ENCODE assay signal across 29 cellular contexts in genomic region chr3:194851254-194851653, GRCh38.
DNase-seq lines count a peak whose midpoint lies in the region; ATAC-seq and TF ChIP-seq lines count a peak whose summit lies in the region.
"Had no signal": no experiment of that assay in that cellular context is flagged by ENCODE, and none has a peak within 500 bp of the region (broad histone marks: within the 10 kb centered on the region; RNA-seq: fewer than 3 reads in every experiment).

No MANE protein-coding gene starts in this region.

- no peaks in the 10 kb centered on the region for H3K27me3 ChIP-seq in heart right ventricle
- no peaks in the 10 kb centered on the region for H3K27me3 ChIP-seq in spleen (replicated peaks in 1 of 7)
- H3K27me3 ChIP-seq: brain microvascular endothelial cell, esophagus muscularis mucosa, foreskin keratinocyte, heart left ventricle, neural progenitor cell, right atrium auricular region, stomach had no signal

- DNase-seq in heart right ventricle (no peak), left cardiac atrium (no peak), NCI-H2196 treated with DMSO at 0.1 percent for 48 hours (lab: John Stamatoyannopoulos, UW; ENCODE audit: unreplicated experiment) (peak; percentile 89), left lobe of liver (ENCODE audit: low spot score) (peak; percentile 88), spleen (peak; percentile 56), T-helper 17 cell (no peak)
- DNase-seq in activated CD4-positive, CD25-positive, alpha-beta regulatory T cell (lab: John Stamatoyannopoulos, UW): no peak
- DNase-seq: activated CD4-positive, alpha-beta T cell treated with anti-CD3 and anti-CD28 coated beads for 36 hours; activated CD8-positive, alpha-beta T cell treated with anti-CD3 and anti-CD28 coated beads for 36 hours; amygdala; brain microvascular endothelial cell; CD4-positive, alpha-beta T cell; dorsolateral prefrontal cortex; foreskin keratinocyte; KBM-7; mesenchymal stem cell; NCI-H510A treated with DMSO at 0.1 percent for 48 hours; stomach had no signal

- H3K36me3 Mint-ChIP-seq in T-helper 17 cell (ENCODE audit: low read depth): no peaks in the 10 kb centered on the region
- H3K36me3 Mint-ChIP-seq: activated naive CD4-positive, alpha-beta T cell treated with anti-CD3 and anti-CD28 coated beads, Interleukin-2, amount 50 U/mL, for 24 hours; neural progenitor cell had no signal

- H3K27ac Mint-ChIP-seq in T-helper 17 cell: no peak overlapping the region
- H3K27ac Mint-ChIP-seq: activated CD4-positive, alpha-beta T cell treated with anti-CD3 and anti-CD28 coated beads for 36 hours; activated CD8-positive, alpha-beta T cell treated with anti-CD3 and anti-CD28 coated beads for 36 hours; activated naive CD4-positive, alpha-beta T cell treated with anti-CD3 and anti-CD28 coated beads, Interleukin-2, amount 50 U/mL, for 24 hours; activated T-helper 2 cell treated with anti-CD3 and anti-CD28 coated beads, Interferon-gamma antibody, Interleukin-2, Interleukin-4, amounts not matched to agents 10 μg/mL and 5 μg/mL and 100 μg/mL, durations not matched to agents 14 hours and 24 hours and 36 hours; CD4-positive, alpha-beta T cell; neural progenitor cell; T-helper 2 cell treated with Interferon-gamma antibody and Interleukin-4, amounts not matched to agents 5 μg/mL and 100 μg/mL, for 36 hours had no signal

- H3K36me3 ChIP-seq in heart right ventricle (no peaks in the 10 kb centered on the region), spleen (no peaks in the 10 kb centered on the region)
- H3K36me3 ChIP-seq: brain microvascular endothelial cell, esophagus muscularis mucosa, heart left ventricle, neural progenitor cell, right atrium auricular region, stomach had no signal

- H3K4me1 ChIP-seq in heart right ventricle (peaks cover 0 to 26% (median 17%) of the 10 kb centered on the region in 9 donors), spleen (peaks cover 0 to 19% (median 6%) of the 10 kb centered on the region in 6 donors)
- H3K4me1 ChIP-seq: A549, foreskin keratinocyte, parathyroid adenoma had no signal

- WGBS in heart right ventricle, 2 donors: 77 to 83% methylated on average over 5 of the region's 5 CpGs
- WGBS in spleen, 5 donors: 81 to 93% (median 90%) methylated on average over 5 of the region's 5 CpGs

- intact Hi-C loops in heart right ventricle (cut with DNase I) (no loop called here), left cardiac atrium (cut with DNase I) (no loop called here), spleen (cut with DNase I; ENCODE audit: low total_unique reads) (no loop called here)

- peaks cover 10% of the 10 kb centered on the region for H3K27me3 Mint-ChIP-seq in T-helper 17 cell
- H3K27me3 Mint-ChIP-seq: activated CD4-positive, alpha-beta T cell treated with anti-CD3 and anti-CD28 coated beads for 36 hours; activated CD8-positive, alpha-beta T cell treated with anti-CD3 and anti-CD28 coated beads for 36 hours; activated naive CD4-positive, alpha-beta T cell treated with anti-CD3 and anti-CD28 coated beads, Interleukin-2, amount 50 U/mL, for 24 hours; CD4-positive, alpha-beta T cell had no signal

- no peak overlapping the region for H3K4me3 Mint-ChIP-seq in T-helper 17 cell
- H3K4me3 Mint-ChIP-seq: activated CD4-positive, alpha-beta T cell treated with anti-CD3 and anti-CD28 coated beads for 36 hours; activated CD8-positive, alpha-beta T cell treated with anti-CD3 and anti-CD28 coated beads for 36 hours; activated naive CD4-positive, alpha-beta T cell treated with anti-CD3 and anti-CD28 coated beads, Interleukin-2, amount 50 U/mL, for 24 hours; CD4-positive, alpha-beta T cell; neural progenitor cell; T-helper 2 cell treated with Interferon-gamma antibody and Interleukin-4, amounts not matched to agents 5 μg/mL and 100 μg/mL, for 36 hours had no signal

- TF ChIP-seq CTCF in heart right ventricle (IDR thresholded peaks at IDR 0.05): no peak
- TF ChIP-seq CTCF in spleen (IDR thresholded peaks at IDR 0.05 in 8 of 11, conservative IDR thresholded peaks at IDR 0.05 in 3 of 11): no peak

- no peak for TF ChIP-seq POLR2A in spleen (IDR thresholded peaks at IDR 0.05)

- H3K27ac ChIP-seq in heart right ventricle (no peak overlapping the region), spleen (peak overlapping the region in 1 of 8 donors; percentile 82)
- H3K27ac ChIP-seq: A549, brain microvascular endothelial cell, dorsolateral prefrontal cortex, esophagus muscularis mucosa, foreskin keratinocyte, heart left ventricle, neural progenitor cell, parathyroid adenoma, right atrium auricular region, stomach had no signal

- H3K9me3 ChIP-seq in heart right ventricle (no peaks in the 10 kb centered on the region), spleen (no peaks in the 10 kb centered on the region), T-helper 17 cell (ENCODE audit: control insufficient read depth, low read length, poor library complexity, severe bottlenecking) (no peaks in the 10 kb centered on the region)
- H3K9me3 ChIP-seq: A549, esophagus muscularis mucosa, heart left ventricle, right atrium auricular region, stomach had no signal

- ATAC-seq in heart right ventricle (peak in 5 of 8 donors; percentile 12 to 48 (median 30)), left cardiac atrium (no peak), left lobe of liver (peak; percentile 83), HG03097 (IDR thresholded peaks at IDR 0.05; ENCODE audit: low FRiP score, unreplicated experiment) (no peak), T-helper 17 cell (no peak)
- ATAC-seq: A549; activated CD4-positive, alpha-beta T cell treated with anti-CD3 and anti-CD28 coated beads for 36 hours; activated CD8-positive, alpha-beta T cell treated with anti-CD3 and anti-CD28 coated beads for 36 hours; foreskin keratinocyte; Right ventricle myocardium inferior had no signal

- H3K4me1 Mint-ChIP-seq in T-helper 17 cell: peaks cover 4% of the 10 kb centered on the region
- H3K4me1 Mint-ChIP-seq: activated CD4-positive, alpha-beta T cell treated with anti-CD3 and anti-CD28 coated beads for 36 hours; activated naive CD4-positive, alpha-beta T cell treated with anti-CD3 and anti-CD28 coated beads, Interleukin-2, amount 50 U/mL, for 24 hours had no signal

- no peak overlapping the region for H3K4me3 ChIP-seq in heart right ventricle
- H3K4me3 ChIP-seq in spleen: no peak overlapping the region
- H3K4me3 ChIP-seq: A549, dorsolateral prefrontal cortex, esophagus muscularis mucosa, heart left ventricle, neural progenitor cell, right atrium auricular region, stomach had no signal

Comparison
In these comparisons a context has a peak if more than half of its experiments do, and no peak if none do; other contexts are left out.
1. ATAC-seq: peak in heart right ventricle (5 of 8) and left lobe of liver (single experiment); none in left cardiac atrium (0 of 2), HG03097 (single experiment) and T-helper 17 cell (single experiment).
2. DNase-seq: peak in NCI-H2196 treated with DMSO at 0.1 percent for 48 hours (single experiment), left lobe of liver (single experiment) and spleen (single experiment); none in heart right ventricle (0 of 2), left cardiac atrium (single experiment), activated CD4-positive, CD25-positive, alpha-beta regulatory T cell (0 of 4) and T-helper 17 cell (0 of 3).